In the genomic region with DNA sequence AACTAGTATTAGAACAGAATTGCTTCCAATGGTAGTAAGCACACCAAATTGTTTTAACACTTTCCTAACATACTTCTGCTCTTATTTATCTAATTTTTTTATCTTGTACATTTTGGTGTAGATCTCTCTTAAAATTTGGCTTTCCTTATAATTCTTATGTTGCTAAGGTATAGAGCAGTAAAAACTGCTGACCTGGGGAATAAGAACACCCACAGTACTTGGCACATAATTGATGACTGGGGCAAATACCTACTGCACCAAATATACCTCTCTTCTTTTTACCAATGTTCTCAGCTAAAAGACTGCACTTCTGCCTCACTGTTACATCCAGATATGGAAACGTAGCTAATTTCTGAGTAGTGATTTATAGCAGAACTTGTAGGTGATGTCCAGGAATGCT, we compare ENCODE assay signal across 26 cellular contexts.
A peak's percentile ranks its signal among the peaks of the same experiment; 100 is the strongest.
DNase-seq lines count a peak whose midpoint lies in the region; ATAC-seq, FAIRE-seq and TF ChIP-seq lines count a peak whose summit lies in the region.
"Had no signal": no experiment of that assay in that cellular context is flagged by ENCODE, and none has a peak within 500 bp of the region (broad histone marks: within the 10 kb centered on the region; RNA-seq: fewer than 3 reads in every experiment).

No MANE protein-coding gene starts in this region.

- H3K9ac ChIP-seq in OCI-LY3 (ENCODE audit: low read length), result no peak overlapping the region
- H3K9ac ChIP-seq: BLaER1 treated with 17β-estradiol and CSF1 and Interleukin-3, amounts not matched to agents 10 nM and 100 nM had no signal

- H3K27me3 Mint-ChIP-seq in neural crest cell (ENCODE audit: low read depth), result no peaks in the 10 kb centered on the region
- H3K27me3 Mint-ChIP-seq: B cell; CD4-positive, alpha-beta T cell had no signal

- no peak overlapping the region for H3K27ac ChIP-seq in A549
- H3K27ac ChIP-seq in OCI-LY3 (ENCODE audit: low read length), result no peak overlapping the region
- no peak overlapping the region for H3K27ac ChIP-seq in vagina
- H3K27ac ChIP-seq: BLaER1 treated with 17β-estradiol and CSF1 and Interleukin-3, amounts not matched to agents 10 nM and 100 nM; C4-2B had no signal

- WGBS in A549 (ENCODE audit: missing lambda C conversion rate), result 13% methylated on average over 1 of the region's 1 CpG

- H3K9me3 ChIP-seq in A549 (no peaks in the 10 kb centered on the region), OCI-LY3 (ENCODE audit: insufficient read depth, low read length) (no peaks in the 10 kb centered on the region), vagina (no peaks in the 10 kb centered on the region)
- H3K9me3 ChIP-seq: BLaER1 treated with 17β-estradiol and CSF1 and Interleukin-3, amounts not matched to agents 10 nM and 100 nM had no signal

- ATAC-seq in A549, result no peak
- ATAC-seq: CD8-positive, alpha-beta T cell; GM12878 had no signal

- no peak for FAIRE-seq in A549 (lab: Jason Lieb, UNC)
- FAIRE-seq in H54 (lab: Jason Lieb, UNC), result peak; percentile 86
- FAIRE-seq: A204.1, GM12878, GM12892, GM19239 had no signal

- CTCF ChIA-PET in A549 (lab: Yijun Ruan, JAX), result no interaction called here

- no peaks in the 10 kb centered on the region for H3K79me2 ChIP-seq in OCI-LY3 (ENCODE audit: low read length)

- no peak overlapping the region for H3K4me3 Mint-ChIP-seq in neural crest cell
- H3K4me3 Mint-ChIP-seq: B cell; CD4-positive, alpha-beta T cell; CD8-positive, alpha-beta T cell had no signal

- H3K9me3 Mint-ChIP-seq in neural crest cell, result peaks cover 5% of the 10 kb centered on the region

- no peak for TF ChIP-seq EP300 in A549 (IDR thresholded peaks at IDR 0.05)

- H4K20me1 ChIP-seq in OCI-LY3 (ENCODE audit: insufficient read depth, low read length), result no peaks in the 10 kb centered on the region
- H4K20me1 ChIP-seq: BLaER1 treated with 17β-estradiol and CSF1 and Interleukin-3, amounts not matched to agents 10 nM and 100 nM had no signal

- H3K4me1 ChIP-seq in A549, result no peaks in the 10 kb centered on the region
- no peaks in the 10 kb centered on the region for H3K4me1 ChIP-seq in OCI-LY3 (ENCODE audit: low read length)
- H3K4me1 ChIP-seq in vagina, result no peaks in the 10 kb centered on the region
- H3K4me1 ChIP-seq: BLaER1 treated with 17β-estradiol and CSF1 and Interleukin-3, amounts not matched to agents 10 nM and 100 nM had no signal

- intact Hi-C loops in vagina (cut with DNase I), result no loop called here

- H3K27me3 ChIP-seq in OCI-LY3 (ENCODE audit: low read depth, low read length) (no peaks in the 10 kb centered on the region), vagina (no peaks in the 10 kb centered on the region)
- H3K27me3 ChIP-seq: BLaER1 treated with 17β-estradiol and CSF1 and Interleukin-3, amounts not matched to agents 10 nM and 100 nM had no signal

- H2AFZ ChIP-seq in OCI-LY3 (ENCODE audit: low read depth, low read length), result peak overlapping the region; percentile 39; the same call in 1 of the 2 replicates

- peaks cover 19% of the 10 kb centered on the region for H3K4me1 Mint-ChIP-seq in neural crest cell
- H3K4me1 Mint-ChIP-seq: B cell had no signal

- H3K4me2 ChIP-seq in A549 (no peak overlapping the region), OCI-LY3 (ENCODE audit: low read length) (no peak overlapping the region)
- H3K4me2 ChIP-seq: BLaER1 treated with 17β-estradiol and CSF1 and Interleukin-3, amounts not matched to agents 10 nM and 100 nM had no signal

- H3K36me3 ChIP-seq in OCI-LY3 (replicated peaks; ENCODE audit: low read depth, low read length), result no peaks in the 10 kb centered on the region
- no peaks in the 10 kb centered on the region for H3K36me3 ChIP-seq in vagina
- H3K36me3 ChIP-seq: BLaER1 treated with 17β-estradiol and CSF1 and Interleukin-3, amounts not matched to agents 10 nM and 100 nM had no signal

- H3K27ac Mint-ChIP-seq in neural crest cell (ENCODE audit: unreplicated experiment), result peak overlapping the region; percentile 28
- H3K27ac Mint-ChIP-seq: B cell; CD4-positive, alpha-beta T cell; CD8-positive, alpha-beta T cell had no signal

- DNase-seq in A549 (ENCODE audit: low read depth in 1 of 2, low spot score in 1 of 2), result no peak
- no peak for DNase-seq in H54 (ENCODE audit: insufficient read length, low spot score)
- no peak for DNase-seq in neural crest cell (ENCODE audit: low read depth, low spot score)
- DNase-seq in COR-L47 (lab: John Stamatoyannopoulos, UW), result no peak
- DNase-seq in stimulated activated CD4-positive, alpha-beta T cell treated with anti-CD3 and anti-CD28 coated beads, Interleukin-4, amount 100 ng/mL, for 1 hour, result no peak
- DNase-seq in stimulated activated naive CD4-positive, alpha-beta T cell (lab: John Stamatoyannopoulos, UW), result no peak
- no peak for DNase-seq in vagina (ENCODE audit: extremely low spot score in 2 of 2)
- DNase-seq: 8988T; AML-193; CD4-positive, alpha-beta T cell; CD8-positive, alpha-beta T cell; DMS 273 treated with DMSO at 0.1 percent for 48 hours; DMS153; DMS53; DMS79; DND-41; EL; GDM1 had no signal

- no peak for TF ChIP-seq POLR2A in A549 (IDR thresholded peaks at IDR 0.05; ENCODE audit: low read length)
- no peak for TF ChIP-seq POLR2A in H54 (IDR thresholded peaks at IDR 0.05; ENCODE audit: low read depth, low read length)
- TF ChIP-seq POLR2A in vagina (IDR thresholded peaks at IDR 0.05), result no peak

- POLR2A ChIA-PET in A549 (lab: Yijun Ruan, JAX), result no interaction called here

- TF ChIP-seq RAD21 in A549 (conservative IDR thresholded peaks at IDR 0.05 in 1 of 2, IDR thresholded peaks at IDR 0.05 in 1 of 2), result no peak

- peaks cover 2% of the 10 kb centered on the region for H3K36me3 Mint-ChIP-seq in neural crest cell (ENCODE audit: low read depth)
- H3K36me3 Mint-ChIP-seq: CD8-positive, alpha-beta T cell had no signal

- TF ChIP-seq CTCF in A549 (IDR thresholded peaks at IDR 0.05) (no peak), OCI-LY3 (IDR thresholded peaks at IDR 0.05; ENCODE audit: low read depth, low read length) (no peak), neural crest cell (conservative IDR thresholded peaks at IDR 0.05) (no peak), vagina (IDR thresholded peaks at IDR 0.05) (no peak)

- H3K4me3 ChIP-seq in A549, result no peak overlapping the region
- H3K4me3 ChIP-seq in OCI-LY3 (ENCODE audit: low read length), result no peak overlapping the region
- no peak overlapping the region for H3K4me3 ChIP-seq in vagina
- H3K4me3 ChIP-seq: BLaER1 treated with 17β-estradiol and CSF1 and Interleukin-3, amounts not matched to agents 10 nM and 100 nM; GM12878 had no signal

TF ChIP-seq in A549, 52 proteins besides CTCF, POLR2A, EP300 and RAD21:
- no peak for TF ChIP-seq FOSB (CRISPR knock-in tag; IDR thresholded peaks at IDR 0.05)
- TF ChIP-seq JUNB (IDR thresholded peaks at IDR 0.05), result no peak
- TF ChIP-seq MAZ (IDR thresholded peaks at IDR 0.05; ENCODE audit: borderline replicate concordance, low read depth, low read length), result no peak
- peak; percentile 3 for TF ChIP-seq MAFK (IDR thresholded peaks at IDR 0.05; ENCODE audit: partially characterized antibody)
- no peak for TF ChIP-seq CBX2 (IDR thresholded peaks at IDR 0.05; ENCODE audit: borderline replicate concordance, low read depth)
